In genomic region chr1:10938741-10939417, GRCh38 we compare ENCODE assay signal across 1 cellular context.
TF ChIP-seq lines count a peak whose summit lies in the region.

No MANE protein-coding gene starts in this region.

TF ChIP-seq in HEK293, 187 proteins besides CTCF, POLR2A, EP300 and RAD21:
- TF ChIP-seq ZFHX2 (tag by site-specific recombination; conservative IDR thresholded peaks at IDR 0.05), result peak; percentile 64
- TF ChIP-seq KLF16 (tag by site-specific recombination; IDR thresholded peaks at IDR 0.05), result no peak
- TF ChIP-seq ZNF184 (tag by site-specific recombination; IDR thresholded peaks at IDR 0.05), result no peak
- peak; percentile 70 for TF ChIP-seq EGR2 (tag by site-specific recombination; IDR thresholded peaks at IDR 0.05; ENCODE audit: low read depth)
